10 cellular contexts compared by ENCODE assay signal in genomic region chr18:55419939-55420664, GRCh38.
A peak's percentile ranks its signal among the peaks of the same experiment; 100 is the strongest.
DNase-seq lines count a peak whose midpoint lies in the region; ATAC-seq, FAIRE-seq and TF ChIP-seq lines count a peak whose summit lies in the region.
"Had no signal": no experiment of that assay in that cellular context is flagged by ENCODE, and none has a peak within 500 bp of the region (broad histone marks: within the 10 kb centered on the region; RNA-seq: fewer than 3 reads in every experiment).

No MANE protein-coding gene starts in this region.

- peak; percentile 65 for DNase-seq in G401 (ENCODE audit: low spot score)
- DNase-seq in cerebellar cortex (ENCODE audit: low spot score), result peak; percentile 57
- no peak for DNase-seq in H54 (ENCODE audit: insufficient read length, low spot score)
- DNase-seq in midbrain (lab: John Stamatoyannopoulos, UW), result no peak
- DNase-seq in CD4-positive, alpha-beta T cell, result no peak
- no peak for DNase-seq in T1000 (lab: John Stamatoyannopoulos, UW)

- H3K27me3 ChIP-seq in CD4-positive, alpha-beta T cell (ENCODE audit: control insufficient read depth, insufficient read depth, low read length), result peaks cover 3% of the 10 kb centered on the region

- POLR2A ChIA-PET in CD4-positive, alpha-beta T cell (lab: Charles Lee), result no interaction called here

- CTCF ChIA-PET in CD4-positive, alpha-beta T cell (lab: Charles Lee), result interaction anchor here (1.0 kb wide), 1 partner anchor 39 kb away, joined by 3 read pairs; no protein-coding TSS in a partner anchor

- TF ChIP-seq POLR2A in H54 (IDR thresholded peaks at IDR 0.05; ENCODE audit: low read depth, low read length), result no peak

- no peak for TF ChIP-seq CTCF in nephron (IDR thresholded peaks at IDR 0.05; ENCODE audit: unreplicated experiment in 3 of 3)
- TF ChIP-seq CTCF in CD4-positive, alpha-beta T cell (IDR thresholded peaks at IDR 0.05), result no peak

- FAIRE-seq in H54 (lab: Jason Lieb, UNC), result no peak
- FAIRE-seq: GM18507 had no signal

- no peak overlapping the region for H3K27ac ChIP-seq in CD4-positive, alpha-beta T cell (ENCODE audit: low read depth, low read length)

- ATAC-seq in HG02870 (IDR thresholded peaks at IDR 0.05; ENCODE audit: unreplicated experiment), result peak; percentile 9
- no peak for ATAC-seq in CD4-positive, alpha-beta T cell (ENCODE audit: poor library complexity)

- intact Hi-C loops in CD4-positive, alpha-beta T cell (cut with DNase I, micrococcal nuclease), result loop anchor here in 1 of 2 experiments (5.0 kb wide), 1 partner anchor 1287 kb away; no protein-coding TSS in a partner anchor

- peak overlapping the region; percentile 37 to 63 (median 62) for H3K27ac Mint-ChIP-seq in nephron
- no peak overlapping the region for H3K27ac Mint-ChIP-seq in CD4-positive, alpha-beta T cell
- H3K27ac Mint-ChIP-seq: T-helper 1 cell treated with Interleukin-12 subunit alpha and Interleukin-12 subunit beta and Interleukin-4 antibody, amounts not matched to agents 30 μg/mL and 1 μg/mL, for 36 hours had no signal

- H3K36me3 Mint-ChIP-seq in nephron (ENCODE audit: low read depth), result no peaks in the 10 kb centered on the region
- no peaks in the 10 kb centered on the region for H3K36me3 Mint-ChIP-seq in CD4-positive, alpha-beta T cell (ENCODE audit: low read depth)

- H3K9me3 Mint-ChIP-seq in nephron, result no peaks in the 10 kb centered on the region
- no peaks in the 10 kb centered on the region for H3K9me3 Mint-ChIP-seq in CD4-positive, alpha-beta T cell
- H3K9me3 Mint-ChIP-seq: T-helper 1 cell treated with Interleukin-12 subunit alpha and Interleukin-12 subunit beta and Interleukin-4 antibody, amounts not matched to agents 30 μg/mL and 1 μg/mL, for 36 hours had no signal

- H3K4me3 Mint-ChIP-seq in nephron, result peak overlapping the region; percentile 16 to 57 (median 27)
- no peak overlapping the region for H3K4me3 Mint-ChIP-seq in CD4-positive, alpha-beta T cell
- H3K4me3 Mint-ChIP-seq: T-helper 1 cell treated with Interleukin-12 subunit alpha and Interleukin-12 subunit beta and Interleukin-4 antibody, amounts not matched to agents 30 μg/mL and 1 μg/mL, for 36 hours had no signal

- in situ Hi-C loops in G401 (cut with HindIII; ENCODE audit: low sequenced_read_pairs), result no loop called here

- peaks cover 6% of the 10 kb centered on the region for H3K27me3 Mint-ChIP-seq in nephron (ENCODE audit: low read depth)
- peaks cover 13% of the 10 kb centered on the region for H3K27me3 Mint-ChIP-seq in CD4-positive, alpha-beta T cell

- H3K4me1 Mint-ChIP-seq in nephron, result peaks cover 80% of the 10 kb centered on the region
- peaks cover 5% of the 10 kb centered on the region for H3K4me1 Mint-ChIP-seq in CD4-positive, alpha-beta T cell (ENCODE audit: low read depth)

- H3K9me3 ChIP-seq in CD4-positive, alpha-beta T cell (ENCODE audit: control insufficient read depth, low read length), result no peaks in the 10 kb centered on the region

Comparison
In these comparisons a context has a peak if more than half of its experiments do, and no peak if none do; other contexts are left out.
1. DNase-seq: peak in G401 (single experiment) and cerebellar cortex (single experiment); none in H54 (single experiment), midbrain (single experiment), CD4-positive, alpha-beta T cell (0 of 10) and T1000 (single experiment).